Comparison of ENCODE assay signal across 12 cellular contexts in the genomic region with DNA sequence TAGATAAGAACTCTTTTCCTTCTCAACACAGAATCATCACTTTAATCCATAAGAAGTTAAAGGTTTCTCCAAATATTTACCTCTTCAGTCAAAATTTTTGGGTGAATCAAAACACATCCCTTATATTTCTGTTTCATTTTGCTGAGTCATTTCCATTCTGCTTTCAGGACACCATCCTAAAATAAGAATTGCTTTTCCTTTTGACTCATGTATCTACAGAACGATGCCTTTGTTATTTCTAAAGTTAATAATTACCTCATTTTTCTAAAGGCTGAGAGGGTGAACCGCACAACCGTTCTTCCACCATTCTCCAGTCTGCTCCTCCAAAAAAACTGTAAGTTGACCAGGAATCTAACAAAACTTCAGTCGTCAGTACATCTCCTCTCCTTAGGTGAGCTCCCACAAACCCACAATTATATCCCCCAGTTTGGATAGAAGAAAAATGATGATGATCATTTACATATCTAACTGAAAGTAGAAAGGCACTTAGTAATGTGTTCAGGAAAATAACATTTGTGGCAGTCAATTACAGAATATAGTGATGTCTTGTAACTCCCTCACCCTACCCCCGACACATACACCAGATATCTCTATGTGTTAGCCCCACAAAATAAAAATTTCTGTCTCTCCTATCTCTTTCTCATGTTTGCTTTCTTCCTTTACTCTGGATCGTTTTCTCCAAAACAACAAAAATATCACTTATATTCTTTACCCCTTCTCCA.
DNase-seq lines count a peak whose midpoint lies in the region; ATAC-seq, FAIRE-seq and TF ChIP-seq lines count a peak whose summit lies in the region.
"Had no signal": no experiment of that assay in that cellular context is flagged by ENCODE, and none has a peak within 500 bp of the region (broad histone marks: within the 10 kb centered on the region; RNA-seq: fewer than 3 reads in every experiment).

No MANE protein-coding gene starts in this region.

- peak; percentile 86 for FAIRE-seq in RCC 7860 (lab: Jason Lieb, UNC)

- H3K27me3 Mint-ChIP-seq in activated CD8-positive, alpha-beta T cell treated with anti-CD3 and anti-CD28 coated beads for 36 hours, result no peaks in the 10 kb centered on the region
- no peaks in the 10 kb centered on the region for H3K27me3 Mint-ChIP-seq in activated T-cell treated with anti-CD3 and anti-CD28 coated beads, Interleukin-2, amount 50 U/mL, for 24 hours

- CTCF ChIA-PET in GM10248 (lab: Yijun Ruan, JAX), result no interaction called here
- CTCF ChIA-PET in activated CD8-positive, alpha-beta T cell treated with anti-CD3 and anti-CD28 coated beads for 36 hours (lab: Charles Lee), result no interaction called here

- ATAC-seq in GM19468 (IDR thresholded peaks at IDR 0.05; ENCODE audit: extremely low read depth, unreplicated experiment), result peak; percentile 68
- peak; percentile 90 for ATAC-seq in HG03039 (IDR thresholded peaks at IDR 0.05; ENCODE audit: unreplicated experiment)
- no peak for ATAC-seq in activated CD8-positive, alpha-beta T cell treated with anti-CD3 and anti-CD28 coated beads for 36 hours

- intact Hi-C loops in activated CD8-positive, alpha-beta T cell treated with anti-CD3 and anti-CD28 coated beads for 36 hours (cut with micrococcal nuclease), result no loop called here

- no peak for TF ChIP-seq CTCF in GM10248 (IDR thresholded peaks at IDR 0.05; ENCODE audit: control extremely low read depth, extremely low read depth, low read depth, missing control alignments)
- TF ChIP-seq CTCF in activated CD8-positive, alpha-beta T cell treated with anti-CD3 and anti-CD28 coated beads for 36 hours (IDR thresholded peaks at IDR 0.05), result no peak

- POLR2A ChIA-PET in GM10248 (lab: Yijun Ruan, JAX), result no interaction called here
- POLR2A ChIA-PET in activated CD8-positive, alpha-beta T cell treated with anti-CD3 and anti-CD28 coated beads for 36 hours (lab: Charles Lee), result interaction anchor here (0.6 kb wide), 1 partner anchor 1391 kb away, joined by 3 read pairs; no protein-coding TSS in a partner anchor

- no peaks in the 10 kb centered on the region for H3K4me1 Mint-ChIP-seq in activated CD8-positive, alpha-beta T cell treated with anti-CD3 and anti-CD28 coated beads for 36 hours (ENCODE audit: low read depth)
- no peaks in the 10 kb centered on the region for H3K4me1 Mint-ChIP-seq in activated T-cell treated with anti-CD3 and anti-CD28 coated beads, Interleukin-2, amount 50 U/mL, for 24 hours (ENCODE audit: low read depth)

- H3K27ac Mint-ChIP-seq in activated CD8-positive, alpha-beta T cell treated with anti-CD3 and anti-CD28 coated beads for 36 hours, result no peak overlapping the region
- no peak overlapping the region for H3K27ac Mint-ChIP-seq in activated T-cell treated with anti-CD3 and anti-CD28 coated beads, Interleukin-2, amount 50 U/mL, for 24 hours
- H3K27ac Mint-ChIP-seq: T-helper 1 cell treated with Interleukin-12 subunit alpha and Interleukin-12 subunit beta and Interleukin-4 antibody, amounts not matched to agents 30 μg/mL and 1 μg/mL, for 36 hours had no signal

- H3K9me3 Mint-ChIP-seq in activated CD8-positive, alpha-beta T cell treated with anti-CD3 and anti-CD28 coated beads for 36 hours, result peaks cover 4% of the 10 kb centered on the region
- peaks cover 2% of the 10 kb centered on the region for H3K9me3 Mint-ChIP-seq in activated T-cell treated with anti-CD3 and anti-CD28 coated beads, Interleukin-2, amount 50 U/mL, for 24 hours
- H3K9me3 Mint-ChIP-seq: T-helper 1 cell treated with Interleukin-12 subunit alpha and Interleukin-12 subunit beta and Interleukin-4 antibody, amounts not matched to agents 30 μg/mL and 1 μg/mL, for 36 hours had no signal

- peak; percentile 21 for DNase-seq in GM10248 (ENCODE audit: extremely low spot score)
- DNase-seq in RCC 7860 (ENCODE audit: low spot score), result peak; percentile 84
- DNase-seq in activated CD8-positive, alpha-beta T cell treated with anti-CD3 and anti-CD28 coated beads for 36 hours, result no peak
- no peak for DNase-seq in activated T-cell treated with anti-CD3 and anti-CD28 coated beads, Interleukin-2, amount 50 U/mL, for 24 hours
- no peak for DNase-seq in hepatic stellate cell (ENCODE audit: low spot score)
- no peak for DNase-seq in NCI-H1092 treated with DMSO at 0.1 percent for 48 hours (lab: John Stamatoyannopoulos, UW)
- DNase-seq: activated T-cell treated with anti-CD3 and anti-CD28 coated beads for 4 hours, NCI-H526 treated with DMSO at 0.1 percent for 48 hours, trophoblast cell had no signal

- no peak overlapping the region for H3K4me3 Mint-ChIP-seq in activated CD8-positive, alpha-beta T cell treated with anti-CD3 and anti-CD28 coated beads for 36 hours
- H3K4me3 Mint-ChIP-seq in activated T-cell treated with anti-CD3 and anti-CD28 coated beads, Interleukin-2, amount 50 U/mL, for 24 hours, result no peak overlapping the region
- H3K4me3 Mint-ChIP-seq: T-helper 1 cell treated with Interleukin-12 subunit alpha and Interleukin-12 subunit beta and Interleukin-4 antibody, amounts not matched to agents 30 μg/mL and 1 μg/mL, for 36 hours had no signal

- H3K36me3 Mint-ChIP-seq in activated CD8-positive, alpha-beta T cell treated with anti-CD3 and anti-CD28 coated beads for 36 hours (ENCODE audit: low read depth), result no peaks in the 10 kb centered on the region
- no peaks in the 10 kb centered on the region for H3K36me3 Mint-ChIP-seq in activated T-cell treated with anti-CD3 and anti-CD28 coated beads, Interleukin-2, amount 50 U/mL, for 24 hours (ENCODE audit: low read depth)

Comparison
In these comparisons a context has a peak if more than half of its experiments do, and no peak if none do; other contexts are left out.
1. DNase-seq: peak in GM10248 (single experiment) and RCC 7860 (single experiment); none in activated CD8-positive, alpha-beta T cell treated with anti-CD3 and anti-CD28 coated beads for 36 hours (single experiment), activated T-cell treated with anti-CD3 and anti-CD28 coated beads, Interleukin-2, amount 50 U/mL, for 24 hours (single experiment), hepatic stellate cell (single experiment) and NCI-H1092 treated with DMSO at 0.1 percent for 48 hours (single experiment).